19 cellular contexts compared by ENCODE assay signal in genomic region chr11:60860943-60861342, GRCh38. TPM values are rescaled to one million over a fixed set of nuclear protein-coding genes. Genes with fewer than 3 reads are reported as not detected.
DNase-seq lines count a peak whose midpoint lies in the region; TF ChIP-seq lines count a peak whose summit lies in the region.
"Had no signal": no experiment of that assay in that cellular context is flagged by ENCODE, and none has a peak within 500 bp of the region (broad histone marks: within the 10 kb centered on the region; RNA-seq: fewer than 3 reads in every experiment).

No MANE protein-coding gene starts in this region.

- H3K36me3 ChIP-seq in vagina (no peaks in the 10 kb centered on the region), mammary epithelial cell (ENCODE audit: insufficient read depth, low read length) (no peaks in the 10 kb centered on the region)
- H3K36me3 ChIP-seq: gastrocnemius medialis, left lung, Peyer's patch, thyroid gland had no signal

- H3K9me3 ChIP-seq in vagina (no peaks in the 10 kb centered on the region), mammary epithelial cell (replicated peaks; ENCODE audit: insufficient read depth, low read length) (no peaks in the 10 kb centered on the region)
- H3K9me3 ChIP-seq: gastrocnemius medialis, left lung, Peyer's patch, thyroid gland had no signal

- H2AFZ ChIP-seq in mammary epithelial cell (ENCODE audit: low read depth, low read length), result no peak overlapping the region

- 61% methylated on average over 7 of the region's 7 CpGs for WGBS in mammary epithelial cell (ENCODE audit: low coverage, missing lambda C conversion rate)

- intact Hi-C loops in posterior vena cava (cut with DNase I) (no loop called here), vagina (cut with DNase I) (no loop called here), mammary epithelial cell (cut with micrococcal nuclease) (no loop called here)

- DNase-seq in NCI-H2107 treated with DMSO at 0.1 percent for 48 hours (lab: John Stamatoyannopoulos, UW; ENCODE audit: unreplicated experiment) (peak; percentile 68), NCI-H2107 (lab: John Stamatoyannopoulos, UW) (no peak), NCI-H2171 (lab: John Stamatoyannopoulos, UW) (peak; percentile 56), fibroblast of peridontal ligament (ENCODE audit: extremely low read depth) (peak; percentile 84), posterior vena cava (ENCODE audit: low spot score) (peak; percentile 7), vagina (ENCODE audit: extremely low spot score in 2 of 2) (no peak), mammary epithelial cell (no peak), NOMO-1 treated with DMSO at 0.1 percent for 48 hours (lab: John Stamatoyannopoulos, UW; ENCODE audit: unreplicated experiment) (no peak)
- DNase-seq: activated CD4-positive, alpha-beta T cell treated with anti-CD3 and anti-CD28 coated beads, Interleukin-2, amount 10 ng/mL, durations not matched to agents 7 days and 5 days; DMS153; gastrocnemius medialis; GF-D8; NCI-H2029 treated with DMSO at 0.1 percent for 48 hours; thyroid gland had no signal

- dilution Hi-C loops in mammary epithelial cell (cut with HindIII; ENCODE audit: low sequenced_read_pairs), result no loop called here

- H3K27ac ChIP-seq in vagina, result no peak overlapping the region
- H3K27ac ChIP-seq in mammary epithelial cell (ENCODE audit: insufficient read depth, low read depth, low read length), result no peak overlapping the region
- H3K27ac ChIP-seq: gastrocnemius medialis, left lung, Peyer's patch, thyroid gland had no signal

- no peak overlapping the region for H3K9ac ChIP-seq in mammary epithelial cell (ENCODE audit: insufficient read depth, low read length)

- H3K4me3 ChIP-seq in vagina, result no peak overlapping the region
- H3K4me3 ChIP-seq in mammary epithelial cell (replicated peaks in 1 of 3; ENCODE audit: insufficient read depth in 1 of 3, low read depth in 2 of 3, low read length in 3 of 3), result no peak overlapping the region
- H3K4me3 ChIP-seq: gastrocnemius medialis, GM12878, left lung, Peyer's patch, thyroid gland had no signal

- H3K4me2 ChIP-seq in mammary epithelial cell (ENCODE audit: insufficient read depth, low read depth, low read length), result no peak overlapping the region

- H3K27me3 ChIP-seq in vagina, result no peaks in the 10 kb centered on the region
- no peaks in the 10 kb centered on the region for H3K27me3 ChIP-seq in mammary epithelial cell (ENCODE audit: insufficient read depth, low read length)
- H3K27me3 ChIP-seq: gastrocnemius medialis, Peyer's patch, thyroid gland had no signal

- no peaks in the 10 kb centered on the region for H3K79me2 ChIP-seq in mammary epithelial cell (ENCODE audit: insufficient read depth, low read length)

- TF ChIP-seq CTCF in vagina (IDR thresholded peaks at IDR 0.05) (no peak), mammary epithelial cell (conservative IDR thresholded peaks at IDR 0.05 in 1 of 2, IDR thresholded peaks at IDR 0.05 in 1 of 2; ENCODE audit: extremely low read depth in 1 of 2, insufficient read depth in 1 of 2, low read depth in 1 of 2, low read length in 2 of 2) (no peak)

- in situ Hi-C loops in mammary epithelial cell (cut with MboI; ENCODE audit: low sequenced_read_pairs in 2 of 2), result no loop called here

- CTCF ChIA-PET in mammary epithelial cell (lab: Charles Lee; ENCODE audit: low non-redundant PET), result no interaction called here

- no peak for TF ChIP-seq POLR2A in vagina (IDR thresholded peaks at IDR 0.05)

- H4K20me1 ChIP-seq in mammary epithelial cell (ENCODE audit: insufficient read depth, low read length), result no peaks in the 10 kb centered on the region

- no TSS peak for BruUV-seq in mammary epithelial cell (replicated peaks; lab: Mats Ljungman, UMichigan)

- H3K4me1 ChIP-seq in vagina (no peaks in the 10 kb centered on the region), mammary epithelial cell (ENCODE audit: insufficient read depth, low read length) (no peaks in the 10 kb centered on the region)
- H3K4me1 ChIP-seq: gastrocnemius medialis, left lung, Peyer's patch, thyroid gland had no signal

RNA-seq across cellular contexts. Expression of gene PTGDR2, which starts 5.2 kb away (rescaled TPM):
- total RNA-seq in posterior vena cava (under 1 TPM in 1 of 2 donors, not detected in 1; 0.14 TPM), vagina (0.25 TPM), mammary epithelial cell (not detected)
- 0.01 TPM for polyA plus RNA-seq in mammary epithelial cell
- not detected for polyA minus RNA-seq in mammary epithelial cell
- total RNA-seq: A172 had no signal

RNA-seq across cellular contexts. Expression of gene ZP1, which starts 6.4 kb away (rescaled TPM):
- total RNA-seq in posterior vena cava (not detected), vagina (not detected), mammary epithelial cell (not detected)
- polyA plus RNA-seq in mammary epithelial cell, result not detected
- polyA minus RNA-seq in mammary epithelial cell, result not detected
- total RNA-seq: activated CD4-positive, alpha-beta T cell treated with anti-CD3 and anti-CD28 coated beads, Interleukin-2, amount 10 ng/mL, durations not matched to agents 7 days and 5 days; gastrocnemius medialis; GM12878; left lung; progenitor cell of endocrine pancreas; thyroid gland had no signal
- polyA plus RNA-seq: GM12878 had no signal

RNA-seq across cellular contexts. Expression of gene CCDC86, which starts 19.0 kb away (rescaled TPM):
- total RNA-seq in posterior vena cava, result 10 to 100 TPM; 14.9 to 21.9 TPM
- total RNA-seq in vagina, result 26.3 TPM
- total RNA-seq in mammary epithelial cell, result 10 to 100 TPM; 14.7 to 58.0 TPM
- polyA plus RNA-seq in mammary epithelial cell, result 43.1 TPM
- 31.8 TPM for polyA minus RNA-seq in mammary epithelial cell

RNA-seq across cellular contexts. Expression of gene PRPF19, which starts 45.4 kb away (rescaled TPM):
- total RNA-seq in posterior vena cava, result 10 to 100 TPM; 47.6 to 50.9 TPM
- 54.0 TPM for total RNA-seq in vagina
- total RNA-seq in mammary epithelial cell, result 10 to 100 TPM; 70.0 to 93.2 TPM
- polyA plus RNA-seq in mammary epithelial cell, result 93.7 TPM
- 96.3 TPM for polyA minus RNA-seq in mammary epithelial cell

RNA-seq across cellular contexts. Expression of gene TMEM109, which starts 53.0 kb away (rescaled TPM):
- total RNA-seq in posterior vena cava, result 100 to 1,000 TPM; 118 to 125 TPM
- total RNA-seq in vagina, result 127 TPM
- 10 to 100 TPM; 19.8 to 44.9 TPM for total RNA-seq in mammary epithelial cell
- polyA plus RNA-seq in mammary epithelial cell, result 35.0 TPM
- polyA minus RNA-seq in mammary epithelial cell, result 50.8 TPM

Comparison
In these comparisons a context has a peak if more than half of its experiments do, and no peak if none do; other contexts are left out.
1. DNase-seq: peak in NCI-H2107 treated with DMSO at 0.1 percent for 48 hours (single experiment), NCI-H2171 (single experiment), fibroblast of peridontal ligament (single experiment) and posterior vena cava (single experiment); none in NCI-H2107 (single experiment), vagina (0 of 2), mammary epithelial cell (single experiment) and NOMO-1 treated with DMSO at 0.1 percent for 48 hours (single experiment).